Comparison of ENCODE assay signal across 35 cellular contexts in genomic region chr15:29558261-29558660, GRCh38.
A peak's percentile ranks its signal among the peaks of the same experiment; 100 is the strongest.
DNase-seq lines count a peak whose midpoint lies in the region; ATAC-seq, FAIRE-seq and TF ChIP-seq lines count a peak whose summit lies in the region.
"Had no signal": no experiment of that assay in that cellular context is flagged by ENCODE, and none has a peak within 500 bp of the region (broad histone marks: within the 10 kb centered on the region; RNA-seq: fewer than 3 reads in every experiment).

No MANE protein-coding gene starts in this region.

- peak; percentile 90 for DNase-seq in esophagus muscularis mucosa (ENCODE audit: extremely low spot score)
- DNase-seq in stimulated activated naive B cell treated with anti-CD40 and anti-IgM and Interleukin-4, amounts not matched to agents 10 μg/mL and 1 μg/mL and 100 μg/mL, for 72 hours = no peak
- no peak for DNase-seq in upper lobe of right lung
- DNase-seq in small intestine = no peak
- DNase-seq in urothelium cell line (ENCODE audit: low spot score) = no peak
- DNase-seq: 8988T; ACHN; AML-193; BE2C; C1 segment of cervical spinal cord; Caco-2; Calu3; CD4-positive, alpha-beta memory T cell; CD4-positive, alpha-beta T cell; CD4-positive, CD25-positive, alpha-beta regulatory T cell; CD8-positive, alpha-beta memory T cell; CD8-positive, alpha-beta T cell; COR-L47; DMS 273 treated with DMSO at 0.1 percent for 48 hours; DMS153; DMS53; DMS79; DMS79 treated with DMSO at 0.1 percent for 48 hours; DND-41; EL had no signal

- H3K36me3 ChIP-seq in esophagus muscularis mucosa (no peaks in the 10 kb centered on the region), upper lobe of right lung (no peaks in the 10 kb centered on the region), small intestine (ENCODE audit: control insufficient read depth in 2 of 2, insufficient read depth in 2 of 2, low read length in 2 of 2) (no peaks in the 10 kb centered on the region)
- H3K36me3 ChIP-seq: BE2C; BLaER1; BLaER1 treated with 17β-estradiol and CSF1 and Interleukin-3, amounts not matched to agents 10 nM and 100 nM had no signal

- H3K9me3 Mint-ChIP-seq in stimulated activated naive B cell treated with anti-CD40 and anti-IgM and Interleukin-4, amounts not matched to agents 10 μg/mL and 1 μg/mL and 100 μg/mL, for 72 hours = peaks cover 5 to 7% of the 10 kb centered on the region in 2 donors
- H3K9me3 Mint-ChIP-seq: CD4-positive, alpha-beta T cell had no signal

- 86% methylated on average over 9 of the region's 9 CpGs for WGBS in esophagus muscularis mucosa
- 86 to 92% (median 88%) methylated on average over 9 of the region's 9 CpGs for WGBS in small intestine, 3 donors

- TF ChIP-seq CTCF in esophagus muscularis mucosa (IDR thresholded peaks at IDR 0.05) (no peak), upper lobe of right lung (IDR thresholded peaks at IDR 0.05) (no peak)

- H3K4me3 ChIP-seq in esophagus muscularis mucosa (no peak overlapping the region), upper lobe of right lung (no peak overlapping the region), small intestine (ENCODE audit: low read depth in 1 of 2, low read length in 2 of 2) (no peak overlapping the region)
- H3K4me3 ChIP-seq: A549; BLaER1; BLaER1 treated with 17β-estradiol and CSF1 and Interleukin-3, amounts not matched to agents 10 nM and 100 nM had no signal

- H3K27ac Mint-ChIP-seq in stimulated activated naive B cell treated with anti-CD40 and anti-IgM and Interleukin-4, amounts not matched to agents 10 μg/mL and 1 μg/mL and 100 μg/mL, for 72 hours = peak overlapping the region; percentile 14
- H3K27ac Mint-ChIP-seq: B cell; CD4-positive, alpha-beta memory T cell; CD4-positive, alpha-beta T cell; CD4-positive, CD25-positive, alpha-beta regulatory T cell; CD8-positive, alpha-beta memory T cell; CD8-positive, alpha-beta T cell had no signal

- H3K27me3 ChIP-seq in esophagus muscularis mucosa (peaks cover 0 to 29% (median 0%) of the 10 kb centered on the region in 4 donors), upper lobe of right lung (no peaks in the 10 kb centered on the region), small intestine (ENCODE audit: control insufficient read depth in 2 of 2, insufficient read depth in 2 of 2, low read length in 2 of 2) (no peaks in the 10 kb centered on the region)
- H3K27me3 ChIP-seq: BE2C; BLaER1; BLaER1 treated with 17β-estradiol and CSF1 and Interleukin-3, amounts not matched to agents 10 nM and 100 nM had no signal

- H3K9me3 ChIP-seq in esophagus muscularis mucosa (peaks cover 0 to 14% (median 2%) of the 10 kb centered on the region in 4 donors), upper lobe of right lung (no peaks in the 10 kb centered on the region), small intestine (ENCODE audit: control insufficient read depth, low read depth) (no peaks in the 10 kb centered on the region)
- H3K9me3 ChIP-seq: BE2C had no signal

- H3K4me1 ChIP-seq in esophagus muscularis mucosa (no peaks in the 10 kb centered on the region), upper lobe of right lung (no peaks in the 10 kb centered on the region), small intestine (ENCODE audit: control insufficient read depth in 2 of 2, insufficient read depth in 1 of 2, low read depth in 1 of 2, low read length in 1 of 2) (no peaks in the 10 kb centered on the region)
- H3K4me1 ChIP-seq: A549, BE2C, Caco-2 had no signal

- intact Hi-C loops in esophagus muscularis mucosa (cut with DNase I) (no loop called here), upper lobe of right lung (cut with DNase I) (no loop called here)

- H3K36me3 Mint-ChIP-seq in stimulated activated naive B cell treated with anti-CD40 and anti-IgM and Interleukin-4, amounts not matched to agents 10 μg/mL and 1 μg/mL and 100 μg/mL, for 72 hours = no peaks in the 10 kb centered on the region
- H3K36me3 Mint-ChIP-seq: CD14-positive monocyte; CD4-positive, alpha-beta memory T cell; CD8-positive, alpha-beta memory T cell; CD8-positive, alpha-beta T cell had no signal

- no peak for ATAC-seq in stimulated activated naive B cell treated with anti-CD40 and anti-IgM and Interleukin-4, amounts not matched to agents 10 μg/mL and 1 μg/mL and 100 μg/mL, for 72 hours (replicated peaks)
- ATAC-seq in upper lobe of right lung (peak; percentile 10), HG02970 (IDR thresholded peaks at IDR 0.05; ENCODE audit: low FRiP score, unreplicated experiment) (no peak)
- ATAC-seq: CD8-positive, alpha-beta T cell had no signal

- no peak for TF ChIP-seq EP300 in esophagus muscularis mucosa (IDR thresholded peaks at IDR 0.05)

- H3K27me3 Mint-ChIP-seq in stimulated activated naive B cell treated with anti-CD40 and anti-IgM and Interleukin-4, amounts not matched to agents 10 μg/mL and 1 μg/mL and 100 μg/mL, for 72 hours = peaks cover 16 to 17% of the 10 kb centered on the region in 2 donors
- H3K27me3 Mint-ChIP-seq: CD4-positive, CD25-positive, alpha-beta regulatory T cell had no signal

- H3K4me3 Mint-ChIP-seq in stimulated activated naive B cell treated with anti-CD40 and anti-IgM and Interleukin-4, amounts not matched to agents 10 μg/mL and 1 μg/mL and 100 μg/mL, for 72 hours = no peak overlapping the region
- H3K4me3 Mint-ChIP-seq: B cell; CD14-positive monocyte; CD4-positive, alpha-beta memory T cell; CD4-positive, alpha-beta T cell; CD4-positive, CD25-positive, alpha-beta regulatory T cell; CD8-positive, alpha-beta memory T cell; CD8-positive, alpha-beta T cell had no signal

- H3K27ac ChIP-seq in esophagus muscularis mucosa (replicated peaks in 1 of 4) (no peak overlapping the region), upper lobe of right lung (no peak overlapping the region), small intestine (ENCODE audit: low read depth in 1 of 2, low read length in 1 of 2) (no peak overlapping the region)
- H3K27ac ChIP-seq: 22Rv1; A549; BLaER1; BLaER1 treated with 17β-estradiol and CSF1 and Interleukin-3, amounts not matched to agents 10 nM and 100 nM; C4-2B had no signal

- no peaks in the 10 kb centered on the region for H3K4me1 Mint-ChIP-seq in stimulated activated naive B cell treated with anti-CD40 and anti-IgM and Interleukin-4, amounts not matched to agents 10 μg/mL and 1 μg/mL and 100 μg/mL, for 72 hours
- H3K4me1 Mint-ChIP-seq: B cell; CD14-positive monocyte; CD4-positive, alpha-beta memory T cell; CD8-positive, alpha-beta memory T cell had no signal

- no peak for TF ChIP-seq POLR2A in esophagus muscularis mucosa (IDR thresholded peaks at IDR 0.05; ENCODE audit: low read depth)

- FAIRE-seq in small intestine (lab: Jason Lieb, UNC) (no peak), urothelium cell line (lab: Jason Lieb, UNC) (no peak)
- FAIRE-seq: A204.1, A549, D721Med had no signal
